In genomic region chr9:132977626-132978450, GRCh38 we compare ENCODE assay signal across 8 cellular contexts. TPM values are rescaled to one million over a fixed set of nuclear protein-coding genes. Genes with fewer than 3 reads are reported as not detected.
DNase-seq lines count a peak whose midpoint lies in the region; ATAC-seq and TF ChIP-seq lines count a peak whose summit lies in the region.

No MANE protein-coding gene starts in this region.

- no peak overlapping the region for H3K27ac Mint-ChIP-seq in brain

- H3K4me1 Mint-ChIP-seq in brain, result peaks cover 10% of the 10 kb centered on the region

- DNase-seq in AG08395 (ENCODE audit: low spot score) (peak; percentile 70), LoVo (ENCODE audit: low spot score) (peak; percentile 34), UCSD-AML1 (lab: John Stamatoyannopoulos, UW; ENCODE audit: unreplicated experiment) (peak; percentile 84), inferior parietal cortex (ENCODE audit: extremely low spot score) (peak; percentile 48)
- peak; percentile 71 for DNase-seq in stimulated activated CD4-positive, alpha-beta T cell treated with anti-CD3 and anti-CD28 coated beads, Interleukin-1b, Interleukin-23, amount 100 ng/mL, for 48 hours

- H3K36me3 Mint-ChIP-seq in brain, result no peaks in the 10 kb centered on the region

- peaks cover 69% of the 10 kb centered on the region for H3K27me3 Mint-ChIP-seq in brain

- TF ChIP-seq CTCF in brain (conservative IDR thresholded peaks at IDR 0.05), result peak; percentile 59 to 85

- H3K4me3 Mint-ChIP-seq in brain, result no peak overlapping the region

- peaks cover 0 to 5% (median 0%) of the 10 kb centered on the region in 5 experiments for H3K9me3 Mint-ChIP-seq in brain

- peak; percentile 44 for ATAC-seq in GM18502 (IDR thresholded peaks at IDR 0.05; ENCODE audit: poor library complexity, unreplicated experiment)
- ATAC-seq in GM18868 (IDR thresholded peaks at IDR 0.05; ENCODE audit: unreplicated experiment), result no peak

RNA-seq across cellular contexts. Expression of gene GFI1B, which starts 0.7 kb away (rescaled TPM):
- polyA plus RNA-seq in brain (ENCODE audit: insufficient read depth, low read depth, low replicate concordance), result not detected

RNA-seq across cellular contexts. Expression of gene TSC1, which starts 33.4 kb away (rescaled TPM):
- polyA plus RNA-seq in brain (ENCODE audit: insufficient read depth, low read depth, low replicate concordance), result 13.1 TPM

RNA-seq across cellular contexts. Expression of gene GTF3C5, which starts 53.0 kb away (rescaled TPM):
- 97.8 TPM for polyA plus RNA-seq in brain (ENCODE audit: insufficient read depth, low read depth, low replicate concordance)

Comparison
In these comparisons a context has a peak if more than half of its experiments do, and no peak if none do; other contexts are left out.
1. DNase-seq: peak in every context shown above with its lines; median percentile 84 in UCSD-AML1; 71 in stimulated activated CD4-positive, alpha-beta T cell treated with anti-CD3 and anti-CD28 coated beads, Interleukin-1b, Interleukin-23, amount 100 ng/mL, for 48 hours; 70 in AG08395; 48 in inferior parietal cortex; 34 in LoVo.